15 cellular contexts compared by ENCODE assay signal in the genomic region with DNA sequence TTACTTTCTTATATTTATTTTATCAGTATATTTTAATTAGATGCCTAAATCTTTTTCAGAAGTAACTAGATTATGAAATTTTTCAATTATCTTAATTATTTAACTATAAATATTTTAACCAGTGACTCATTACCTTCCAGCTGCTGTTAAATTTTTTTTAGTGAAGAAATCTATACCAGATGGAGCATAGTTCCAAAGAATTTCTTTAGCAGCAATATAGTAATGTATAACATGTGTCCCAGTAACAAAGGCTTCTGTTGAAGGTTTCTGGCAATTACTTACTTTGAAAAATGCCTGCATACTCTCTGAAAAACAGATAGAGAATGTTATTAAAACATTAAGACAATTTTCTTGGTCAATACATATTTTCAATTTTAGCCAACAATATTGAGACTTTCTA.
"Had no signal": no experiment of that assay in that cellular context is flagged by ENCODE, and none has a peak within 500 bp of the region (broad histone marks: within the 10 kb centered on the region; RNA-seq: fewer than 3 reads in every experiment).

No MANE protein-coding gene starts in this region.

- DNase-seq: activated CD4-positive, alpha-beta T cell treated with anti-CD3 and anti-CD28 coated beads, Interleukin-2, amount 10 ng/mL, durations not matched to agents 7 days and 5 days; activated naive CD4-positive, alpha-beta T cell; activated T-cell treated with anti-CD3 and anti-CD28 coated beads, Interleukin-2, amount 50 U/mL, for 24 hours; dorsolateral prefrontal cortex; effector memory CD8-positive, alpha-beta T cell; foreskin keratinocyte; naive B cell; nucleus accumbens; right cardiac atrium; stimulated activated CD4-positive, alpha-beta T cell treated with anti-CD3 and anti-CD28 coated beads, Interleukin-4, amount 100 ng/mL, for 24 hours; stimulated activated naive CD4-positive, alpha-beta T cell treated with Interleukin-2 at 50 U/mL for 16 hours; upper lobe of left lung had no signal

- ATAC-seq: activated CD4-positive, CD25-positive, alpha-beta regulatory T cell treated with anti-CD3 and anti-CD28 coated beads, Interleukin-2, amount 50 U/mL, for 24 hours; effector memory CD8-positive, alpha-beta T cell; esophagus mucosa; foreskin keratinocyte; left lobe of liver; right cardiac atrium had no signal
